Comparison of ENCODE assay signal across 16 cellular contexts in genomic region chr13:105611424-105611823, GRCh38.
A peak's percentile ranks its signal among the peaks of the same experiment; 100 is the strongest.
DNase-seq lines count a peak whose midpoint lies in the region; ATAC-seq and TF ChIP-seq lines count a peak whose summit lies in the region.
"Had no signal": no experiment of that assay in that cellular context is flagged by ENCODE, and none has a peak within 500 bp of the region (broad histone marks: within the 10 kb centered on the region; RNA-seq: fewer than 3 reads in every experiment).

No MANE protein-coding gene starts in this region.

- H3K4me3 ChIP-seq in adipocyte (ENCODE audit: low read length), result no peak overlapping the region
- H3K4me3 ChIP-seq in fibroblast of villous mesenchyme (ENCODE audit: low read depth, low read length), result no peak overlapping the region
- H3K4me3 ChIP-seq: heart left ventricle, lung had no signal

- no peak for TF ChIP-seq CTCF in fibroblast of villous mesenchyme (IDR thresholded peaks at IDR 0.05; ENCODE audit: insufficient read depth, low read depth, low read length)
- no peak for TF ChIP-seq CTCF in osteocyte (IDR thresholded peaks at IDR 0.05)

- no peaks in the 10 kb centered on the region for H3K27me3 Mint-ChIP-seq in osteocyte (ENCODE audit: unreplicated experiment)
- no peaks in the 10 kb centered on the region for H3K27me3 Mint-ChIP-seq in activated T-helper 17 cell treated with anti-CD3 and anti-CD28 coated beads, Interleukin-2, amount 50 U/mL, for 72 hours
- H3K27me3 Mint-ChIP-seq: CD4-positive, CD25-positive, alpha-beta regulatory T cell; stimulated activated memory B cell treated with anti-CD40 and anti-IgM and Interleukin-4, amounts not matched to agents 10 μg/mL and 1 μg/mL and 100 μg/mL, for 72 hours had no signal

- no peaks in the 10 kb centered on the region for H3K27me3 ChIP-seq in adipocyte (replicated peaks; ENCODE audit: control insufficient read depth, insufficient read depth, low read length)
- H3K27me3 ChIP-seq: heart left ventricle had no signal

- no peak overlapping the region for H3K9ac ChIP-seq in adipocyte (ENCODE audit: low read length)

- DNase-seq in EH (ENCODE audit: low read depth) (peak; percentile 51), adipocyte (ENCODE audit: low read depth) (peak; percentile 87), fibroblast of villous mesenchyme (ENCODE audit: low read depth) (peak; percentile 13), osteocyte (ENCODE audit: extremely low spot score, unreplicated experiment) (no peak), HuH-7 (ENCODE audit: low spot score) (no peak), NCI-H2107 (lab: John Stamatoyannopoulos, UW) (no peak), NCI-H524 treated with DMSO at 0.1 percent for 48 hours (lab: John Stamatoyannopoulos, UW) (no peak)
- DNase-seq: activated naive CD4-positive, alpha-beta T cell; CD4-positive, CD25-positive, alpha-beta regulatory T cell; heart left ventricle; Kasumi-1; OCI-M1; T-helper 2 cell had no signal

- H3K36me3 Mint-ChIP-seq in osteocyte (ENCODE audit: unreplicated experiment), result no peaks in the 10 kb centered on the region
- H3K36me3 Mint-ChIP-seq in activated T-helper 17 cell treated with anti-CD3 and anti-CD28 coated beads, Interleukin-2, amount 50 U/mL, for 72 hours (ENCODE audit: low read depth), result no peaks in the 10 kb centered on the region
- H3K36me3 Mint-ChIP-seq: CD4-positive, CD25-positive, alpha-beta regulatory T cell; stimulated activated memory B cell treated with anti-CD40 and anti-IgM and Interleukin-4, amounts not matched to agents 10 μg/mL and 1 μg/mL and 100 μg/mL, for 72 hours had no signal

- no peaks in the 10 kb centered on the region for H3K36me3 ChIP-seq in adipocyte (ENCODE audit: control insufficient read depth, insufficient read depth, low read length, severe bottlenecking)
- H3K36me3 ChIP-seq: heart left ventricle had no signal

- H3K9me3 Mint-ChIP-seq in osteocyte (ENCODE audit: unreplicated experiment), result no peaks in the 10 kb centered on the region
- no peaks in the 10 kb centered on the region for H3K9me3 Mint-ChIP-seq in activated T-helper 17 cell treated with anti-CD3 and anti-CD28 coated beads, Interleukin-2, amount 50 U/mL, for 72 hours
- H3K9me3 Mint-ChIP-seq: stimulated activated memory B cell treated with anti-CD40 and anti-IgM and Interleukin-4, amounts not matched to agents 10 μg/mL and 1 μg/mL and 100 μg/mL, for 72 hours had no signal

- H3K4me3 Mint-ChIP-seq in osteocyte (ENCODE audit: unreplicated experiment), result peak overlapping the region; percentile 55
- no peak overlapping the region for H3K4me3 Mint-ChIP-seq in activated T-helper 17 cell treated with anti-CD3 and anti-CD28 coated beads, Interleukin-2, amount 50 U/mL, for 72 hours
- H3K4me3 Mint-ChIP-seq: CD4-positive, CD25-positive, alpha-beta regulatory T cell; stimulated activated memory B cell treated with anti-CD40 and anti-IgM and Interleukin-4, amounts not matched to agents 10 μg/mL and 1 μg/mL and 100 μg/mL, for 72 hours had no signal

- no peaks in the 10 kb centered on the region for H3K4me1 ChIP-seq in adipocyte (ENCODE audit: control insufficient read depth, insufficient read depth, low read length)
- H3K4me1 ChIP-seq: heart left ventricle had no signal

- H3K9me3 ChIP-seq in adipocyte (ENCODE audit: control insufficient read depth, low read length), result no peaks in the 10 kb centered on the region
- H3K9me3 ChIP-seq: heart left ventricle had no signal

- no peak for ATAC-seq in activated T-helper 17 cell treated with anti-CD3 and anti-CD28 coated beads, Interleukin-2, amount 50 U/mL, for 72 hours (replicated peaks)
- ATAC-seq: stimulated activated memory B cell treated with anti-CD40 and anti-IgM and Interleukin-4, amounts not matched to agents 10 μg/mL and 1 μg/mL and 100 μg/mL, for 72 hours had no signal

- peak overlapping the region; percentile 78 for H3K27ac Mint-ChIP-seq in osteocyte (ENCODE audit: unreplicated experiment)
- H3K27ac Mint-ChIP-seq in activated T-helper 17 cell treated with anti-CD3 and anti-CD28 coated beads, Interleukin-2, amount 50 U/mL, for 72 hours, result no peak overlapping the region
- H3K27ac Mint-ChIP-seq: CD4-positive, CD25-positive, alpha-beta regulatory T cell; stimulated activated memory B cell treated with anti-CD40 and anti-IgM and Interleukin-4, amounts not matched to agents 10 μg/mL and 1 μg/mL and 100 μg/mL, for 72 hours had no signal

- peaks cover 75% of the 10 kb centered on the region for H3K4me1 Mint-ChIP-seq in osteocyte (ENCODE audit: unreplicated experiment)
- H3K4me1 Mint-ChIP-seq in activated T-helper 17 cell treated with anti-CD3 and anti-CD28 coated beads, Interleukin-2, amount 50 U/mL, for 72 hours, result no peaks in the 10 kb centered on the region
- H3K4me1 Mint-ChIP-seq: CD4-positive, CD25-positive, alpha-beta regulatory T cell; stimulated activated memory B cell treated with anti-CD40 and anti-IgM and Interleukin-4, amounts not matched to agents 10 μg/mL and 1 μg/mL and 100 μg/mL, for 72 hours had no signal

Comparison
In these comparisons a context has a peak if more than half of its experiments do, and no peak if none do; other contexts are left out.
1. DNase-seq: peak in EH (single experiment), adipocyte (single experiment) and fibroblast of villous mesenchyme (single experiment); none in osteocyte (single experiment), HuH-7 (single experiment), NCI-H2107 (single experiment) and NCI-H524 treated with DMSO at 0.1 percent for 48 hours (single experiment).